Comparison of ENCODE assay signal across 8 cellular contexts in genomic region chr2:224946911-224947310, GRCh38.
DNase-seq lines count a peak whose midpoint lies in the region; ATAC-seq and TF ChIP-seq lines count a peak whose summit lies in the region.

No MANE protein-coding gene starts in this region.

- no peak for TF ChIP-seq CTCF in SU-DHL-6 (IDR thresholded peaks at IDR 0.05; ENCODE audit: insufficient read depth, low read length, poor library complexity, severe bottlenecking)

- no peak overlapping the region for H3K9ac ChIP-seq in SU-DHL-6 (ENCODE audit: low read length)

- DNase-seq in AML-193 (lab: John Stamatoyannopoulos, UW) (peak; percentile 87 to 89), iris pigment epithelial cell (ENCODE audit: low read depth) (peak; percentile 86), NCI-H146 (lab: John Stamatoyannopoulos, UW) (no peak), amniotic stem cell (lab: John Stamatoyannopoulos, UW) (no peak)
- DNase-seq in stimulated activated CD4-positive, alpha-beta T cell treated with anti-CD3 and anti-CD28 coated beads, Interleukin-4, amount 100 ng/mL, for 1 hour: no peak

- H3K36me3 ChIP-seq in SU-DHL-6 (ENCODE audit: low read length): no peaks in the 10 kb centered on the region

- no peaks in the 10 kb centered on the region for H3K27me3 ChIP-seq in SU-DHL-6 (ENCODE audit: low read length)

- ATAC-seq in GM19035 (IDR thresholded peaks at IDR 0.05; ENCODE audit: unreplicated experiment): peak; percentile 63
- peak; percentile 76 for ATAC-seq in HG03159 (IDR thresholded peaks at IDR 0.05; ENCODE audit: unreplicated experiment)

- no peaks in the 10 kb centered on the region for H3K9me3 ChIP-seq in SU-DHL-6 (ENCODE audit: insufficient read depth, low read length)

- H3K9me2 ChIP-seq in SU-DHL-6 (replicated peaks; ENCODE audit: insufficient read depth, low read length): no peaks in the 10 kb centered on the region

- no peaks in the 10 kb centered on the region for H3K79me2 ChIP-seq in SU-DHL-6 (ENCODE audit: insufficient read depth, low read length)

- H3K4me3 ChIP-seq in SU-DHL-6 (ENCODE audit: insufficient read depth, low read length, poor library complexity, severe bottlenecking): no peak overlapping the region

- H3K27ac ChIP-seq in SU-DHL-6 (ENCODE audit: low read depth, low read length): no peak overlapping the region

- no peaks in the 10 kb centered on the region for H4K20me1 ChIP-seq in SU-DHL-6 (ENCODE audit: low read depth, low read length)

- H3F3A ChIP-seq in SU-DHL-6 (ENCODE audit: insufficient read depth): no peaks in the 10 kb centered on the region

- H2AFZ ChIP-seq in SU-DHL-6 (ENCODE audit: low read depth, low read length, severe bottlenecking): no peak overlapping the region

- peak overlapping the region; percentile 31 for H3K4me2 ChIP-seq in SU-DHL-6 (ENCODE audit: low read depth, low read length, poor library complexity, severe bottlenecking)

Comparison
In these comparisons a context has a peak if more than half of its experiments do, and no peak if none do; other contexts are left out.
1. DNase-seq: peak in AML-193 (2 of 2) and iris pigment epithelial cell (single experiment); none in NCI-H146 (single experiment), stimulated activated CD4-positive, alpha-beta T cell treated with anti-CD3 and anti-CD28 coated beads, Interleukin-4, amount 100 ng/mL, for 1 hour (single experiment) and amniotic stem cell (single experiment).